Comparison of ENCODE assay signal across 33 cellular contexts in genomic region chr12:107012736-107013425, GRCh38.
"Had no signal": no experiment of that assay in that cellular context is flagged by ENCODE, and none has a peak within 500 bp of the region (broad histone marks: within the 10 kb centered on the region; RNA-seq: fewer than 3 reads in every experiment).

No MANE protein-coding gene starts in this region.

- H3K36me3 ChIP-seq: adrenal gland, brain microvascular endothelial cell, breast epithelium had no signal

- H3K4me3 Mint-ChIP-seq: activated B cell treated with CpG ODN at 0.5 μM for 24 hours; activated CD4-positive, alpha-beta memory T cell treated with anti-CD3 and anti-CD28 coated beads for 36 hours; activated CD4-positive, alpha-beta T cell treated with anti-CD3 and anti-CD28 coated beads, Interleukin-2, amount 10 ng/mL, durations not matched to agents 24 days and 14 days; activated CD8-positive, alpha-beta T cell treated with anti-CD3 and anti-CD28 coated beads for 36 hours; activated naive CD4-positive, alpha-beta T cell treated with anti-CD3 and anti-CD28 coated beads for 36 hours; activated naive CD8-positive, alpha-beta T cell treated with anti-CD3 and anti-CD28 coated beads for 36 hours; activated T-cell treated with anti-CD3 and anti-CD28 coated beads, Interleukin-2, amount 50 U/mL, for 24 hours; activated T-helper 1 cell treated with anti-CD3 and anti-CD28 coated beads, Interleukin-12 subunit alpha, Interleukin-12 subunit beta, Interleukin-2, Interleukin-4 antibody, amounts not matched to agents 30 ng/mL and 10 ng/mL and 1 ng/mL, durations not matched to agents 14 hours and 24 hours and 36 hours; activated T-helper 17 cell treated with anti-CD3 and anti-CD28 coated beads, Interleukin-2, amount 50 U/mL, for 72 hours; T-cell; T-helper 2 cell treated with Interferon-gamma antibody and Interleukin-4, amounts not matched to agents 5 μg/mL and 100 μg/mL, for 36 hours had no signal

- H3K9me3 ChIP-seq: adrenal gland, body of pancreas, breast epithelium had no signal

- H3K27me3 ChIP-seq: adrenal gland, body of pancreas, brain microvascular endothelial cell, breast epithelium had no signal

- H3K27ac Mint-ChIP-seq: activated B cell treated with CpG ODN at 0.5 μM for 24 hours; activated CD4-positive, alpha-beta memory T cell treated with anti-CD3 and anti-CD28 coated beads for 36 hours; activated CD4-positive, alpha-beta T cell treated with anti-CD3 and anti-CD28 coated beads, Interleukin-2, amount 10 ng/mL, durations not matched to agents 24 days and 14 days; activated CD8-positive, alpha-beta T cell treated with anti-CD3 and anti-CD28 coated beads for 36 hours; activated naive CD4-positive, alpha-beta T cell treated with anti-CD3 and anti-CD28 coated beads for 36 hours; activated naive CD4-positive, alpha-beta T cell treated with anti-CD3 and anti-CD28 coated beads, Interleukin-2, amount 50 U/mL, for 72 hours; activated naive CD8-positive, alpha-beta T cell treated with anti-CD3 and anti-CD28 coated beads for 36 hours; activated T-cell treated with anti-CD3 and anti-CD28 coated beads, Interleukin-2, amount 50 U/mL, for 24 hours; activated T-helper 1 cell treated with anti-CD3 and anti-CD28 coated beads, Interleukin-12 subunit alpha, Interleukin-12 subunit beta, Interleukin-2, Interleukin-4 antibody, amounts not matched to agents 30 ng/mL and 10 ng/mL and 1 ng/mL, durations not matched to agents 14 hours and 24 hours and 36 hours; activated T-helper 17 cell treated with anti-CD3 and anti-CD28 coated beads, Interleukin-2, amount 50 U/mL, for 72 hours; T-cell; T-helper 2 cell treated with Interferon-gamma antibody and Interleukin-4, amounts not matched to agents 5 μg/mL and 100 μg/mL, for 36 hours had no signal

- DNase-seq: activated B cell treated with CpG ODN at 0.5 μM for 24 hours; activated CD4-positive, alpha-beta memory T cell treated with anti-CD3 and anti-CD28 coated beads for 36 hours; activated CD4-positive, alpha-beta T cell treated with anti-CD3 and anti-CD28 coated beads for 4 hours; activated CD4-positive, alpha-beta T cell treated with anti-CD3 and anti-CD28 coated beads, Interleukin-2, amount 10 ng/mL, durations not matched to agents 24 days and 14 days; activated CD4-positive, alpha-beta T cell treated with anti-CD3 and anti-CD28 coated beads, Interleukin-2, amount 50 U/mL, for 1 hour; activated CD4-positive, alpha-beta T cell treated with anti-CD3 and anti-CD28 coated beads, Interleukin-2, amount 50 U/mL, for 4 hours; activated CD4-positive, CD25-positive, alpha-beta regulatory T cell treated with anti-CD3 and anti-CD28 coated beads, Interleukin-2, amount 50 U/mL, for 72 hours; activated CD8-positive, alpha-beta memory T cell treated with anti-CD3 and anti-CD28 coated beads, Interleukin-2, amount 50 U/mL, for 4 hours; activated CD8-positive, alpha-beta T cell treated with anti-CD3 and anti-CD28 coated beads for 36 hours; activated effector memory CD4-positive, alpha-beta T cell treated with anti-CD3 and anti-CD28 coated beads, Interleukin-2, amount 50 U/mL, for 16 hours; activated gamma-delta T cell treated with Interleukin-2 at 50 U/mL for 16 hours; activated naive CD4-positive, alpha-beta T cell; activated naive CD4-positive, alpha-beta T cell treated with anti-CD3 and anti-CD28 coated beads for 36 hours; activated naive CD4-positive, alpha-beta T cell treated with anti-CD3 and anti-CD28 coated beads, Interleukin-2, amount 50 U/mL, for 16 hours; activated naive CD8-positive, alpha-beta T cell treated with anti-CD3 and anti-CD28 coated beads for 36 hours; activated T-cell treated with anti-CD3 and anti-CD28 coated beads, Interleukin-2, amount 50 U/mL, for 24 hours; activated T-cell treated with anti-CD3 and anti-CD28 coated beads, Interleukin-2, amount 50 U/mL, for 48 hours; adrenal gland; amniotic stem cell; aorta; body of pancreas; brain microvascular endothelial cell; central memory CD4-positive, alpha-beta T cell; T-cell; T-helper 2 cell; T-helper 9 cell had no signal

- H3K27ac ChIP-seq: adrenal gland, body of pancreas, brain microvascular endothelial cell, breast epithelium, VCaP had no signal

- H3K9me3 Mint-ChIP-seq: activated B cell treated with CpG ODN at 0.5 μM for 24 hours; activated CD4-positive, alpha-beta memory T cell treated with anti-CD3 and anti-CD28 coated beads for 36 hours; activated CD4-positive, alpha-beta T cell treated with anti-CD3 and anti-CD28 coated beads, Interleukin-2, amount 10 ng/mL, durations not matched to agents 24 days and 14 days; activated CD8-positive, alpha-beta T cell treated with anti-CD3 and anti-CD28 coated beads for 36 hours; activated naive CD4-positive, alpha-beta T cell treated with anti-CD3 and anti-CD28 coated beads for 36 hours; activated naive CD4-positive, alpha-beta T cell treated with anti-CD3 and anti-CD28 coated beads, Interleukin-2, amount 50 U/mL, for 72 hours; activated naive CD8-positive, alpha-beta T cell treated with anti-CD3 and anti-CD28 coated beads for 36 hours; activated T-cell treated with anti-CD3 and anti-CD28 coated beads, Interleukin-2, amount 50 U/mL, for 24 hours; activated T-helper 1 cell treated with anti-CD3 and anti-CD28 coated beads, Interleukin-12 subunit alpha, Interleukin-12 subunit beta, Interleukin-2, Interleukin-4 antibody, amounts not matched to agents 30 ng/mL and 10 ng/mL and 1 ng/mL, durations not matched to agents 14 hours and 24 hours and 36 hours; activated T-helper 17 cell treated with anti-CD3 and anti-CD28 coated beads, Interleukin-2, amount 50 U/mL, for 72 hours; T-cell; T-helper 2 cell treated with Interferon-gamma antibody and Interleukin-4, amounts not matched to agents 5 μg/mL and 100 μg/mL, for 36 hours had no signal

- H3K4me1 ChIP-seq: breast epithelium had no signal

- H3K4me1 Mint-ChIP-seq: activated B cell treated with CpG ODN at 0.5 μM for 24 hours; activated CD4-positive, alpha-beta T cell treated with anti-CD3 and anti-CD28 coated beads, Interleukin-2, amount 10 ng/mL, durations not matched to agents 24 days and 14 days; activated naive CD8-positive, alpha-beta T cell treated with anti-CD3 and anti-CD28 coated beads for 36 hours had no signal

- ATAC-seq: activated CD8-positive, alpha-beta T cell treated with anti-CD3 and anti-CD28 coated beads for 36 hours; activated naive CD4-positive, alpha-beta T cell treated with anti-CD3 and anti-CD28 coated beads, Interleukin-2, amount 50 U/mL, for 72 hours; activated T-helper 17 cell treated with anti-CD3 and anti-CD28 coated beads, Interleukin-2, amount 50 U/mL, for 72 hours; body of pancreas; T-cell had no signal

- H3K4me3 ChIP-seq: adrenal gland, body of pancreas, breast epithelium had no signal

- H3K27me3 Mint-ChIP-seq: activated CD4-positive, alpha-beta memory T cell treated with anti-CD3 and anti-CD28 coated beads for 36 hours; activated CD4-positive, alpha-beta T cell treated with anti-CD3 and anti-CD28 coated beads, Interleukin-2, amount 10 ng/mL, durations not matched to agents 24 days and 14 days; activated CD8-positive, alpha-beta T cell treated with anti-CD3 and anti-CD28 coated beads for 36 hours; activated naive CD8-positive, alpha-beta T cell treated with anti-CD3 and anti-CD28 coated beads for 36 hours; activated T-cell treated with anti-CD3 and anti-CD28 coated beads, Interleukin-2, amount 50 U/mL, for 24 hours; activated T-helper 17 cell treated with anti-CD3 and anti-CD28 coated beads, Interleukin-2, amount 50 U/mL, for 72 hours; T-cell had no signal

- H3K36me3 Mint-ChIP-seq: activated naive CD4-positive, alpha-beta T cell treated with anti-CD3 and anti-CD28 coated beads, Interleukin-2, amount 50 U/mL, for 72 hours had no signal

- FAIRE-seq: TTC549 had no signal
